Comparison of ENCODE assay signal across 16 cellular contexts in the genomic region with DNA sequence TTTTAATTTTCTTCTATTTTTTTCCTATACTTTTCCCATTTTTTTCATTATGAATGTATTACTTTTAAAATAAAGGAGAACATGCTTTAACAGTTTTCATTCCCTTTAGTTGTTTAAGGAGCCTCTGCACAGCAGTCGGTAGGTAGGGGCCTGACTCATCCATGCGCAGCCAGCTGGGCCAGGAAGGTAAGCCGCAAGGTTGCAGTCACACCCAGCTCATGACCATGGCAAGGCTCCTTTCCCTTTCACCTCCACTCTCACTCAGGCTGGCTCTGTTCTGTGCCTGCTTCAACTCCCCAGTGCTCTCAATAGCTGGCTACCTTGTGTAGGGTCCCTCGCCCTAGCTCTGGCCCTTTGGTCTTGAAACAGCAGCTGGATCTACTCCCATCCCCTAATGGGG. TPM values are rescaled to one million over a fixed set of nuclear protein-coding genes. Genes with fewer than 3 reads are reported as not detected.
A peak's percentile ranks its signal among the peaks of the same experiment; 100 is the strongest.
DNase-seq lines count a peak whose midpoint lies in the region; ATAC-seq and TF ChIP-seq lines count a peak whose summit lies in the region.
"Had no signal": no experiment of that assay in that cellular context is flagged by ENCODE, and none has a peak within 500 bp of the region (broad histone marks: within the 10 kb centered on the region; RNA-seq: fewer than 3 reads in every experiment).

No MANE protein-coding gene starts in this region.

- intact Hi-C loops in Calu3 (cut with micrococcal nuclease; ENCODE audit: unreplicated experiment): no loop called here
- intact Hi-C loops in naive thymus-derived CD4-positive, alpha-beta T cell (cut with micrococcal nuclease): no loop called here

- no peak overlapping the region for H3K4me3 Mint-ChIP-seq in Calu3 (ENCODE audit: low read depth, unreplicated experiment)
- H3K4me3 Mint-ChIP-seq in naive thymus-derived CD8-positive, alpha-beta T cell: no peak overlapping the region
- H3K4me3 Mint-ChIP-seq in naive thymus-derived CD4-positive, alpha-beta T cell: no peak overlapping the region
- H3K4me3 Mint-ChIP-seq: CD14-positive monocyte had no signal

- ATAC-seq in foreskin keratinocyte: peak; percentile 93
- ATAC-seq in naive thymus-derived CD8-positive, alpha-beta T cell: no peak
- no peak for ATAC-seq in naive thymus-derived CD4-positive, alpha-beta T cell

- no peaks in the 10 kb centered on the region for H3K9me3 Mint-ChIP-seq in Calu3 (ENCODE audit: low read depth, unreplicated experiment)
- no peaks in the 10 kb centered on the region for H3K9me3 Mint-ChIP-seq in naive thymus-derived CD8-positive, alpha-beta T cell
- H3K9me3 Mint-ChIP-seq in naive thymus-derived CD4-positive, alpha-beta T cell: peaks cover 0 to 1% (median 0%) of the 10 kb centered on the region in 11 donors

- no peak overlapping the region for H3K4me3 ChIP-seq in naive thymus-derived CD4-positive, alpha-beta T cell (ENCODE audit: low read length)

- CTCF ChIA-PET in Calu3 (lab: Charles Lee): interaction anchor here (0.8 kb wide), 1 partner anchor 21 kb away, joined by 3 read pairs; no protein-coding TSS in a partner anchor
- CTCF ChIA-PET in naive thymus-derived CD4-positive, alpha-beta T cell (lab: Charles Lee): no interaction called here

- peak; percentile 59 for DNase-seq in Calu3
- DNase-seq in HT-29 (ENCODE audit: low spot score): peak; percentile 36
- peak in 1 of 2 donors; percentile 12 for DNase-seq in foreskin keratinocyte
- no peak for DNase-seq in epidermal melanocyte (ENCODE audit: insufficient read length, low spot score)
- no peak for DNase-seq in HCEC 1CT
- DNase-seq in naive thymus-derived CD8-positive, alpha-beta T cell: no peak
- no peak for DNase-seq in naive thymus-derived CD4-positive, alpha-beta T cell
- DNase-seq: Caco-2, H7, NCI-H2107, NCI-H226, NCI-H526, Right ventricle myocardium superior had no signal

- TF ChIP-seq CTCF in Calu3 (IDR thresholded peaks at IDR 0.05; ENCODE audit: unreplicated experiment) (no peak), foreskin keratinocyte (conservative IDR thresholded peaks at IDR 0.05) (no peak)

- H3K36me3 Mint-ChIP-seq in Calu3 (ENCODE audit: insufficient read depth, unreplicated experiment): no peaks in the 10 kb centered on the region
- no peaks in the 10 kb centered on the region for H3K36me3 Mint-ChIP-seq in naive thymus-derived CD8-positive, alpha-beta T cell
- H3K36me3 Mint-ChIP-seq in naive thymus-derived CD4-positive, alpha-beta T cell: no peaks in the 10 kb centered on the region
- H3K36me3 Mint-ChIP-seq: CD14-positive monocyte had no signal

- no peak overlapping the region for H3K27ac Mint-ChIP-seq in Calu3 (ENCODE audit: unreplicated experiment)
- H3K27ac Mint-ChIP-seq in naive thymus-derived CD8-positive, alpha-beta T cell: no peak overlapping the region
- H3K27ac Mint-ChIP-seq in naive thymus-derived CD4-positive, alpha-beta T cell: no peak overlapping the region
- H3K27ac Mint-ChIP-seq: CD14-positive monocyte had no signal

- H3K27ac ChIP-seq in angular gyrus (ENCODE audit: low read depth, low read length): peak overlapping the region; percentile 66
- H3K27ac ChIP-seq in foreskin keratinocyte: no peak overlapping the region
- no peak overlapping the region for H3K27ac ChIP-seq in naive thymus-derived CD4-positive, alpha-beta T cell (ENCODE audit: low read depth, low read length)

- no peaks in the 10 kb centered on the region for H3K4me1 ChIP-seq in foreskin keratinocyte
- H3K4me1 ChIP-seq in naive thymus-derived CD4-positive, alpha-beta T cell (ENCODE audit: control insufficient read depth in 2 of 2, insufficient read depth in 2 of 2, low read length in 2 of 2): no peaks in the 10 kb centered on the region
- H3K4me1 ChIP-seq: Caco-2 had no signal

- no peaks in the 10 kb centered on the region for H3K36me3 ChIP-seq in naive thymus-derived CD4-positive, alpha-beta T cell (ENCODE audit: control insufficient read depth in 2 of 3, insufficient read depth in 3 of 3, low read length in 3 of 3)

- no peaks in the 10 kb centered on the region for H3K9me3 ChIP-seq in naive thymus-derived CD4-positive, alpha-beta T cell (ENCODE audit: control insufficient read depth in 2 of 3, low read length in 3 of 3)
- H3K9me3 ChIP-seq: Caco-2 had no signal

- peaks cover 43% of the 10 kb centered on the region for H3K27me3 Mint-ChIP-seq in Calu3 (ENCODE audit: unreplicated experiment)
- H3K27me3 Mint-ChIP-seq in naive thymus-derived CD8-positive, alpha-beta T cell: peaks cover 5 to 38% (median 23%) of the 10 kb centered on the region in 5 donors
- peaks cover 18 to 44% (median 36%) of the 10 kb centered on the region in 5 donors for H3K27me3 Mint-ChIP-seq in naive thymus-derived CD4-positive, alpha-beta T cell

- POLR2A ChIA-PET in naive thymus-derived CD8-positive, alpha-beta T cell (lab: Charles Lee): no interaction called here
- POLR2A ChIA-PET in naive thymus-derived CD4-positive, alpha-beta T cell (lab: Charles Lee): no interaction called here

- no TSS peak for BruUV-seq in Calu3 (replicated peaks; lab: Mats Ljungman, UMichigan)

- H3K27me3 ChIP-seq in foreskin keratinocyte: peaks cover 8% of the 10 kb centered on the region
- no peaks in the 10 kb centered on the region for H3K27me3 ChIP-seq in naive thymus-derived CD4-positive, alpha-beta T cell (ENCODE audit: control insufficient read depth in 2 of 2, insufficient read depth in 2 of 2, low read length in 2 of 2)

- H3K4me1 Mint-ChIP-seq in Calu3 (ENCODE audit: low read depth, unreplicated experiment): peaks cover 14% of the 10 kb centered on the region
- no peaks in the 10 kb centered on the region for H3K4me1 Mint-ChIP-seq in naive thymus-derived CD8-positive, alpha-beta T cell
- no peaks in the 10 kb centered on the region for H3K4me1 Mint-ChIP-seq in naive thymus-derived CD4-positive, alpha-beta T cell
- H3K4me1 Mint-ChIP-seq: CD14-positive monocyte had no signal

RNA-seq across cellular contexts. Expression of a gene that starts 17.4 kb away (rescaled TPM):
- total RNA-seq in Calu3 (2022): not detected in 2 replicates
- not detected in 2 replicates for total RNA-seq in HT-29 (2014; rRNA removed; shearing (Covaris generic))
- total RNA-seq in foreskin keratinocyte: not detected in 2 replicates
- not detected in 2 replicates for polyA plus RNA-seq in foreskin keratinocyte
- not detected for total RNA-seq in naive thymus-derived CD8-positive, alpha-beta T cell
- polyA plus RNA-seq in naive thymus-derived CD8-positive, alpha-beta T cell: not detected
- not detected for total RNA-seq in naive thymus-derived CD4-positive, alpha-beta T cell
- not detected for polyA plus RNA-seq in naive thymus-derived CD4-positive, alpha-beta T cell
- total RNA-seq: A673, Caco-2, H7, Right ventricle myocardium superior had no signal
- polyA plus RNA-seq: CD14-positive monocyte had no signal

RNA-seq across cellular contexts. Expression of a gene that starts 45.7 kb away (rescaled TPM):
- total RNA-seq in Calu3 (2022): 127 and 139 TPM in 2 replicates
- 212 and 218 TPM in 2 replicates for total RNA-seq in HT-29 (2014; rRNA removed; shearing (Covaris generic))
- total RNA-seq in foreskin keratinocyte: 97.3 and 102 TPM in 2 replicates
- polyA plus RNA-seq in foreskin keratinocyte: 130 and 131 TPM in 2 replicates
- total RNA-seq in naive thymus-derived CD8-positive, alpha-beta T cell: 10 to 100 TPM; 21.0 to 22.0 TPM
- polyA plus RNA-seq in naive thymus-derived CD8-positive, alpha-beta T cell: 10 to 100 TPM; 67.6 to 73.4 (median 67.8) TPM
- 10 to 100 TPM; 18.6 to 40.5 (median 21.1) TPM for total RNA-seq in naive thymus-derived CD4-positive, alpha-beta T cell
- polyA plus RNA-seq in naive thymus-derived CD4-positive, alpha-beta T cell: 10 to 100 TPM; 57.2 to 74.1 TPM

Comparison
In these comparisons a context has a peak if more than half of its experiments do, and no peak if none do; other contexts are left out.
1. DNase-seq: peak in Calu3 (single experiment) and HT-29 (single experiment); none in epidermal melanocyte (single experiment), HCEC 1CT (single experiment), naive thymus-derived CD8-positive, alpha-beta T cell (0 of 10) and naive thymus-derived CD4-positive, alpha-beta T cell (0 of 9).